Comparison of ENCODE assay signal across 33 cellular contexts in the genomic region with DNA sequence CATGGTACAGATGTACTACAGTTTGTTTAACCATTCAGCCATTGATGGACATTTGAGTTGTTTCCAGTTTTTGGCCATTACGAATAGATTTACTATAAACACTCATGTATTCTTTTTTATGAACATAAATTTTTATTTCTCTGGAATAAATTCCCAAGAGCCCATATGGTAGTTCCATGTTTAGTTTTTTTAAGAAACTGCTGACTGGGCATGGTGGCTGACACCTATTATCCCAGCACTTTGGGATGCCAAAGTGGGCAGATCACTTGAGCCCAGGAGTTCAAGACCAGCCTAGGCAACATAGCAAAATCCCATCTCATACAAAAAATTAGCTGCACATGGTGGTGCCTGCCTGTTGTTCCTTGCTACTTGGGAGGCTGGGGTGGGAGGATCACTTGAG. TPM values are rescaled to one million over a fixed set of nuclear protein-coding genes. Genes with fewer than 3 reads are reported as not detected.
"Had no signal": no experiment of that assay in that cellular context is flagged by ENCODE, and none has a peak within 500 bp of the region (broad histone marks: within the 10 kb centered on the region; RNA-seq: fewer than 3 reads in every experiment).

No MANE protein-coding gene starts in this region.

- DNase-seq: dermis blood vessel endothelial cell; dorsolateral prefrontal cortex; effector CD4-positive, alpha-beta T cell; effector memory CD4-positive, alpha-beta T cell; erythroblast; esophagus squamous epithelium; foreskin fibroblast; foreskin melanocyte; gastrocnemius medialis; glutamatergic neuron; head of caudate nucleus; heart right ventricle; hippocampal formation; left cardiac atrium; left lung; left ventricle myocardium superior; lower lobe of right lung; mesenchymal stem cell; mucosa of descending colon; naive B cell had no signal

- ATAC-seq: esophagus mucosa, gastrocnemius medialis, heart right ventricle, left cardiac atrium, left lung, left ventricle myocardium superior, lower lobe of right lung, mucosa of descending colon had no signal

- H3K4me3 ChIP-seq: coronary artery, dorsolateral prefrontal cortex, esophagus squamous epithelium, gastrocnemius medialis, heart right ventricle, left lung, lower lobe of right lung, mucosa of descending colon had no signal

- H3K4me1 ChIP-seq: esophagus squamous epithelium, gastrocnemius medialis, heart right ventricle, left lung, lower lobe of right lung had no signal

- H3K36me3 ChIP-seq: esophagus squamous epithelium, gastrocnemius medialis, heart right ventricle, left lung, lower lobe of right lung had no signal

- H3K27ac ChIP-seq: coronary artery, dorsolateral prefrontal cortex, epithelial cell of prostate, esophagus squamous epithelium, gastrocnemius medialis, heart right ventricle, left lung, lower lobe of right lung had no signal

- H3K9me3 ChIP-seq: gastrocnemius medialis, lower lobe of right lung, mucosa of descending colon had no signal

- FAIRE-seq: colon, endometrium, islet of Langerhans, keratinocyte had no signal

RNA-seq across cellular contexts. Expression of a gene that starts 30.3 kb away (rescaled TPM):
- total RNA-seq: dermis blood vessel endothelial cell, dorsolateral prefrontal cortex, esophagus mucosa, esophagus squamous epithelium, gastrocnemius medialis, glomerular endothelial cell, heart right ventricle, kidney epithelial cell, left cardiac atrium, left lung, left ventricle myocardium superior, lower leg skin, lower lobe of right lung, lung microvascular endothelial cell, mesenteric fat pad, myocyte had no signal
- polyA plus RNA-seq: heart right ventricle, keratinocyte had no signal

RNA-seq across cellular contexts. Expression of a gene that starts 30.9 kb away (rescaled TPM):
- total RNA-seq: dermis blood vessel endothelial cell, dorsolateral prefrontal cortex, esophagus mucosa, esophagus squamous epithelium, gastrocnemius medialis, glomerular endothelial cell, heart right ventricle, kidney epithelial cell, left cardiac atrium, left lung, left ventricle myocardium superior, lower leg skin, lower lobe of right lung, lung microvascular endothelial cell, mesenteric fat pad, myocyte had no signal
- polyA plus RNA-seq: heart right ventricle, keratinocyte had no signal

RNA-seq across cellular contexts. Expression of a gene that starts 36.5 kb away (rescaled TPM):
- total RNA-seq: dermis blood vessel endothelial cell, dorsolateral prefrontal cortex, esophagus mucosa, esophagus squamous epithelium, gastrocnemius medialis, glomerular endothelial cell, heart right ventricle, kidney epithelial cell, left cardiac atrium, left lung, left ventricle myocardium superior, lower lobe of right lung, lung microvascular endothelial cell, mesenteric fat pad had no signal
- polyA plus RNA-seq: heart right ventricle, keratinocyte had no signal
